Comparison of ENCODE assay signal across 1 cellular context in genomic region chr19:49570997-49571676, GRCh38.
TF ChIP-seq lines count a peak whose summit lies in the region.

No MANE protein-coding gene starts in this region.

TF ChIP-seq in GM23338, 12 proteins besides CTCF, POLR2A, EP300 and RAD21 (continued from another document):
- TF ChIP-seq ZNF462 (CRISPR knock-in tag; IDR thresholded peaks at IDR 0.05), result no peak
- TF ChIP-seq EZH2phosphoT487 (IDR thresholded peaks at IDR 0.05; ENCODE audit: unreplicated experiment), result no peak
- TF ChIP-seq EZH2 (IDR thresholded peaks at IDR 0.05; ENCODE audit: low read depth, unreplicated experiment), result no peak
- TF ChIP-seq STAT1 (IDR thresholded peaks at IDR 0.05; ENCODE audit: unreplicated experiment), result no peak
- no peak for TF ChIP-seq ETS1 (IDR thresholded peaks at IDR 0.05)
- no peak for TF ChIP-seq ZNF114 (CRISPR knock-in tag; IDR thresholded peaks at IDR 0.05)
- no peak for TF ChIP-seq POLR2AphosphoS5 (IDR thresholded peaks at IDR 0.05; ENCODE audit: low read depth)
- TF ChIP-seq NANOG (IDR thresholded peaks at IDR 0.05; ENCODE audit: borderline replicate concordance), result no peak
